In the genomic region with DNA sequence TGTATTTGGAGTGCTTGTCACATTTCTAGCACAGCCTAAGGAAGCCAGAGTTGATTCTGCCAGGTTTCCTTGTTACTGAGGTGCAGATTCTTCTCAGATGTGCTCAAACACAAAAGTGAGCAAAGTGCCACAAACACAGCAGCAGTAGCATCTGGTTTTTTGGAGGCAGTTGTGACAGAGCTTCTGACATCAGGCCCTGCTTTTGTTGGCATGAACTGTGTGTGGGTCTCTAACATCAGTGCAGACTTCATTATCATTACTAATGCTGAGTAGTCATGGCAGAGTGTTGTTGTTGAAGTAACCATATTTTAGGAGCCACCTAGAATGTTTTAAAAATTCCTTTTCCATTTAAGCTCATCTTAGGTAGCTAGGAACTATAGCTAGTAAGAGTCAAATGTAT, we compare ENCODE assay signal across 17 cellular contexts.
"Had no signal": no experiment of that assay in that cellular context is flagged by ENCODE, and none has a peak within 500 bp of the region (broad histone marks: within the 10 kb centered on the region; RNA-seq: fewer than 3 reads in every experiment).

No MANE protein-coding gene starts in this region.

- H3K36me3 ChIP-seq: breast epithelium, colonic mucosa, esophagus muscularis mucosa, pancreas, right atrium auricular region had no signal

- H3K9me3 ChIP-seq: breast epithelium, colonic mucosa, esophagus muscularis mucosa, pancreas had no signal

- ATAC-seq: naive thymus-derived CD8-positive, alpha-beta T cell; pancreas; psoas muscle had no signal

- DNase-seq: activated gamma-delta T cell treated with Interleukin-2 at 50 U/mL for 16 hours; activated T-cell treated with anti-CD3 and anti-CD28 coated beads, Interleukin-2, amount 50 U/mL, for 1 hour; colonic mucosa; foreskin melanocyte; kidney; naive thymus-derived CD8-positive, alpha-beta T cell; pancreas; psoas muscle; stimulated activated CD4-positive, alpha-beta T cell treated with anti-CD3 and anti-CD28 coated beads, Interleukin-15, amount 100 ng/mL, for 24 hours; stimulated activated CD8-positive, alpha-beta memory T cell treated with anti-CD3 and anti-CD28 coated beads, Interleukin-4, amount 100 ng/mL, for 48 hours; stimulated activated naive CD4-positive, alpha-beta T cell; T1000 had no signal

- H3K27ac ChIP-seq: breast epithelium, colonic mucosa, esophagus muscularis mucosa, pancreas, psoas muscle had no signal

- H3K4me2 ChIP-seq: smooth muscle cell had no signal

- H3K4me1 ChIP-seq: breast epithelium, colonic mucosa, psoas muscle had no signal

- H3K4me3 ChIP-seq: breast epithelium, colonic mucosa, esophagus muscularis mucosa, lung, pancreas, psoas muscle, right atrium auricular region, smooth muscle cell had no signal

- H3K27me3 ChIP-seq: breast epithelium, colonic mucosa, esophagus muscularis mucosa, pancreas, right atrium auricular region had no signal
